ENCODE assay signal across 14 cellular contexts in genomic region chr13:28031220-28031903, GRCh38. TPM values are rescaled to one million over a fixed set of nuclear protein-coding genes. Genes with fewer than 3 reads are reported as not detected.
A peak's percentile ranks its signal among the peaks of the same experiment; 100 is the strongest.
DNase-seq lines count a peak whose midpoint lies in the region; ATAC-seq and TF ChIP-seq lines count a peak whose summit lies in the region.
"Had no signal": no experiment of that assay in that cellular context is flagged by ENCODE, and none has a peak within 500 bp of the region (broad histone marks: within the 10 kb centered on the region; RNA-seq: fewer than 3 reads in every experiment).

No MANE protein-coding gene starts in this region.

- no peak overlapping the region for H3K27ac Mint-ChIP-seq in nephron progenitor cell

- H3K36me3 ChIP-seq in SJCRH30 = no peaks in the 10 kb centered on the region
- H3K36me3 ChIP-seq: stomach had no signal

- no peak overlapping the region for H3K27ac ChIP-seq in SJCRH30
- H3K27ac ChIP-seq: C4-2B, PC-9, stomach had no signal

- H3K36me3 Mint-ChIP-seq in nephron progenitor cell (ENCODE audit: low read depth) = no peaks in the 10 kb centered on the region

- POLR2A ChIA-PET in GM10248 (lab: Yijun Ruan, JAX) = no interaction called here

- peaks cover 10% of the 10 kb centered on the region for H3K27me3 Mint-ChIP-seq in nephron progenitor cell (ENCODE audit: low read depth, poor library complexity)

- peak; percentile 61 for ATAC-seq in HG02885 (IDR thresholded peaks at IDR 0.05; ENCODE audit: poor library complexity, unreplicated experiment)

- H3K4me3 ChIP-seq in SJCRH30 = no peak overlapping the region
- H3K4me3 ChIP-seq: PC-9, stomach had no signal

- no peaks in the 10 kb centered on the region for H3K9me3 Mint-ChIP-seq in nephron progenitor cell

- CTCF ChIA-PET in GM10248 (lab: Yijun Ruan, JAX) = interaction anchor here (1.0 to 2.0 kb wide), 5 partner anchors 10 to 24 kb away, joined by 3 to 6 read pairs (median 4); no protein-coding TSS in a partner anchor

- H3K4me1 ChIP-seq in SJCRH30 = no peaks in the 10 kb centered on the region
- H3K4me1 ChIP-seq: stomach had no signal

- H3K9me3 ChIP-seq in SJCRH30 (replicated peaks) = no peaks in the 10 kb centered on the region
- H3K9me3 ChIP-seq: stomach had no signal

- H3K4me3 Mint-ChIP-seq in nephron progenitor cell = no peak overlapping the region

- TF ChIP-seq CTCF in GM10248 (IDR thresholded peaks at IDR 0.05; ENCODE audit: control extremely low read depth, extremely low read depth, low read depth, missing control alignments) (no peak), nephron progenitor cell (IDR thresholded peaks at IDR 0.05) (no peak)

- H3K27me3 ChIP-seq in SJCRH30 = peaks cover 9% of the 10 kb centered on the region; the same call in 1 of the 2 replicates

- peaks cover 17% of the 10 kb centered on the region for H3K4me1 Mint-ChIP-seq in nephron progenitor cell

- no peak for TF ChIP-seq POLR2A in erythroblast (IDR thresholded peaks at IDR 0.05; ENCODE audit: low read length)

- DNase-seq in GM10248 (ENCODE audit: extremely low spot score) = peak; percentile 65
- DNase-seq in UCSD-AML1 (lab: John Stamatoyannopoulos, UW; ENCODE audit: unreplicated experiment) = peak; percentile 36
- DNase-seq in mucosa of gallbladder (ENCODE audit: low spot score) = peak; percentile 27
- no peak for DNase-seq in SJCRH30
- DNase-seq in nephron progenitor cell = no peak
- no peak for DNase-seq in erythroblast (lab: John Stamatoyannopoulos, UW)
- DNase-seq in NK-92 (lab: John Stamatoyannopoulos, UW; ENCODE audit: unreplicated experiment) = no peak
- DNase-seq: activated naive CD4-positive, alpha-beta T cell treated with anti-CD3 and anti-CD28 coated beads, Interleukin-2, amount 50 U/mL, for 16 hours; GOT3; NCI-H1417; PC-9; stomach had no signal

RNA-seq across cellular contexts. Expression of gene URAD, which starts 42.9 kb away (rescaled TPM):
- not detected for total RNA-seq in mucosa of gallbladder
- total RNA-seq in SJCRH30 (2014; rRNA removed; shearing (Covaris generic)) = not detected in 2 replicates
- total RNA-seq: PC-9 had no signal

Comparison
In these comparisons a context has a peak if more than half of its experiments do, and no peak if none do; other contexts are left out.
1. DNase-seq: peak in GM10248 (single experiment), UCSD-AML1 (single experiment) and mucosa of gallbladder (single experiment); none in SJCRH30 (0 of 2), nephron progenitor cell (single experiment), erythroblast (0 of 2) and NK-92 (single experiment).